ENCODE assay signal across 35 cellular contexts in the genomic region with DNA sequence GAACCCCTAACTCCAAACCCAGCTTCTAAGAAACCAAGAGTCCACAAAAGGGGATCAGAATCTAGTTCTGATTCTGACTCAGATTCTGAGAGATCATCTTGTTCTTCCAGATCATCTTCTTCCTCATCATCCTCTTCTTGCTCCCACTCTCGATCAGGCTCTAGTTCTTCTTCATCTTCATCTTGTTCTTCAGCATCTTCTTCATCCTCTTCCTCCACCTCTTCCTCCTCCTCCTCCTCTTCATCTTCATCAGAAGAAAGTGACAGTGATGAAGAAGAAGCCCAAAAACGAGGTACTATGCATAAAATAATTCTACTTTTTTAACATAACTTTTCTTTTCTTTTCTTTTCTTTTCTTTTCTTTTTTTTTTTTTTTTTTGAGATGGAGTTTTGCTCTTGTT.
"Had no signal": no experiment of that assay in that cellular context is flagged by ENCODE, and none has a peak within 500 bp of the region (broad histone marks: within the 10 kb centered on the region; RNA-seq: fewer than 3 reads in every experiment).

No MANE protein-coding gene starts in this region.

- H3K4me3 ChIP-seq: MG63 had no signal

- DNase-seq: Kasumi-1, MG63, MM.1S, MV-4-11, NCI-H1048, NCI-H1092, NCI-H1092 treated with DMSO at 0.1 percent for 48 hours, NCI-H1105, NCI-H1105 treated with DMSO at 0.1 percent for 48 hours, NCI-H1417, NCI-H1417 treated with DMSO at 0.1 percent for 48 hours, NCI-H1436, NCI-H1436 treated with DMSO at 0.1 percent for 48 hours, NCI-H146, NCI-H1694, NCI-H1694 treated with DMSO at 0.1 percent for 48 hours, NCI-H187, NCI-H187 treated with DMSO at 0.1 percent for 48 hours, NCI-H1930, NCI-H2029, NCI-H2029 treated with DMSO at 0.1 percent for 48 hours, NCI-H2081, NCI-H2081 treated with DMSO at 0.1 percent for 48 hours, NCI-H2107, NCI-H2171, NCI-H2171 treated with DMSO at 0.1 percent for 48 hours, NCI-H2227 treated with DMSO at 0.1 percent for 48 hours, NCI-H226, NCI-H345, NCI-H446, NCI-H446 treated with DMSO at 0.1 percent for 48 hours, NCI-H510A, NCI-H510A treated with DMSO at 0.1 percent for 48 hours, NCI-H524, NCI-H524 treated with DMSO at 0.1 percent for 48 hours had no signal

- H3K9me3 ChIP-seq: MG63 had no signal
